Comparison of ENCODE assay signal across 8 cellular contexts in genomic region chr4:114597410-114598115, GRCh38. TPM values are rescaled to one million over a fixed set of nuclear protein-coding genes. Genes with fewer than 3 reads are reported as not detected.
DNase-seq lines count a peak whose midpoint lies in the region; ATAC-seq lines count a peak whose summit lies in the region.

No MANE protein-coding gene starts in this region.

- no peak for ATAC-seq in activated naive CD8-positive, alpha-beta T cell treated with anti-CD3 and anti-CD28 coated beads, Interleukin-2, amount 50 U/mL, for 24 hours

- H3K27ac Mint-ChIP-seq in activated T-cell treated with anti-CD3 and anti-CD28 coated beads, Interleukin-2, amount 50 U/mL, for 24 hours = no peak overlapping the region
- H3K27ac Mint-ChIP-seq in activated naive CD8-positive, alpha-beta T cell treated with anti-CD3 and anti-CD28 coated beads, Interleukin-2, amount 50 U/mL, for 24 hours = no peak overlapping the region

- no peak for DNase-seq in activated T-cell treated with anti-CD3 and anti-CD28 coated beads, Interleukin-2, amount 50 U/mL, for 24 hours
- no peak for DNase-seq in activated T-cell treated with anti-CD3 and anti-CD28 coated beads, Interleukin-2, amount 50 U/mL, for 48 hours
- no peak for DNase-seq in activated naive CD8-positive, alpha-beta T cell treated with anti-CD3 and anti-CD28 coated beads, Interleukin-2, amount 50 U/mL, for 24 hours
- DNase-seq in kidney tubule cell (ENCODE audit: low spot score) (peak; percentile 28), NCI-H510A treated with DMSO at 0.1 percent for 48 hours (lab: John Stamatoyannopoulos, UW) (no peak), GF-D8 (lab: John Stamatoyannopoulos, UW) (no peak)
- no peak for DNase-seq in stimulated activated CD4-positive, alpha-beta T cell treated with anti-CD3 and anti-CD28 coated beads, Interleukin-4, amount 100 ng/mL, for 24 hours

- H3K9me3 Mint-ChIP-seq in activated T-cell treated with anti-CD3 and anti-CD28 coated beads, Interleukin-2, amount 50 U/mL, for 24 hours = no peaks in the 10 kb centered on the region
- no peaks in the 10 kb centered on the region for H3K9me3 Mint-ChIP-seq in activated naive CD8-positive, alpha-beta T cell treated with anti-CD3 and anti-CD28 coated beads, Interleukin-2, amount 50 U/mL, for 24 hours

- H3K27me3 Mint-ChIP-seq in activated T-cell treated with anti-CD3 and anti-CD28 coated beads, Interleukin-2, amount 50 U/mL, for 24 hours = peaks cover 62% of the 10 kb centered on the region
- H3K27me3 Mint-ChIP-seq in activated naive CD8-positive, alpha-beta T cell treated with anti-CD3 and anti-CD28 coated beads, Interleukin-2, amount 50 U/mL, for 24 hours = peaks cover 45% of the 10 kb centered on the region

- no peaks in the 10 kb centered on the region for H3K36me3 Mint-ChIP-seq in activated T-cell treated with anti-CD3 and anti-CD28 coated beads, Interleukin-2, amount 50 U/mL, for 24 hours (ENCODE audit: low read depth)
- no peaks in the 10 kb centered on the region for H3K36me3 Mint-ChIP-seq in activated naive CD8-positive, alpha-beta T cell treated with anti-CD3 and anti-CD28 coated beads, Interleukin-2, amount 50 U/mL, for 24 hours (ENCODE audit: low read depth)

- H3K27ac ChIP-seq in temporal lobe (ENCODE audit: low read depth, low read length) = peak overlapping the region; percentile 95

- peaks cover 19% of the 10 kb centered on the region for H3K4me1 Mint-ChIP-seq in activated T-cell treated with anti-CD3 and anti-CD28 coated beads, Interleukin-2, amount 50 U/mL, for 24 hours (ENCODE audit: low read depth)
- peaks cover 15% of the 10 kb centered on the region for H3K4me1 Mint-ChIP-seq in activated naive CD8-positive, alpha-beta T cell treated with anti-CD3 and anti-CD28 coated beads, Interleukin-2, amount 50 U/mL, for 24 hours

- H3K4me3 Mint-ChIP-seq in activated T-cell treated with anti-CD3 and anti-CD28 coated beads, Interleukin-2, amount 50 U/mL, for 24 hours = peak overlapping the region; percentile 41
- peak overlapping the region; percentile 56 for H3K4me3 Mint-ChIP-seq in activated naive CD8-positive, alpha-beta T cell treated with anti-CD3 and anti-CD28 coated beads, Interleukin-2, amount 50 U/mL, for 24 hours

RNA-seq across cellular contexts. Expression of gene UGT8, which starts 1.0 kb away (rescaled TPM):
- total RNA-seq in temporal lobe = 4.9 TPM
